1 cellular context compared by ENCODE assay signal in the genomic region with DNA sequence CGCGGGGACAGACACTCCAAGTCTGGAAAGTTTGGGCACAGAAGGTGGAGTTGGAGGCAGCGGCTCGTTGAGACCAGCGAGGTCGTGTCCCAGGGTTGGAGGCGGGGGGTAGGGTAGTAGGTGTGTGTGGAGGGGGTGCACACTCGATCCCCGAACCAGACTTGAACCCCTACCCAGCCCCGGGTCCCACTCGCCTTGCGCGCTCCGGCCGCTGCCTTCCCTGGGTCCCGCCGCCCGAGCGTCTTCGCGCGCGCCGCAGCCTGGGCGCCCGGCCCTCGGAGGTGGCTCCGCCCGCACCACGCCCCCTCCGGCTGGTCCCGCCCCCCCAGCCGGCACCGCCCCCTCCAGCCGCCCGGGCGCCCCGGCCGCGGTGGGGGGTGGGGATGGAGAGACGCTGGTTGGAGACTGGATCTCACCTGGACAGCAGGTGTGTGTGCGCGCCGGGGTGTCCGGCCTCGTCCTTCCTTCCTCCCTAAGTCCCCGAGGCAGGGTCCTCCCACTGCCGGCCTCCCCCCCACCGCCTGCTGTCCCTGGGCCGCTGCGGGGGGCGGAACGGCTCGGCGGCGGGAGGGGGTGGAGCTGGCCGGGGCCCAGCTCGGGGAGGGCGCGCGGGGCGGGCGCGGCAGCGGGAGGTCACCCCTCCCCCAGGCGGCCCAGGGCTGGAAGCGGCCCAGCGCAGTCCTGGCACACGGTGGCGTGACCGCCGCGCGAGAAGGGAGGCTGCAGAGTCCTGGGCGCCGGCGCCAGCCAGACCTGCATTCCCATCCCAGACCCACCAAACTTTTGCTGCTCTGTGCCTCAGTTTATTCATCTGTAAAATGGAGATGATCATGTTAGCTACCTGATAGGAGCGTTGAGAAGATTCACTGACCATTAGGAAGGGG.
TF ChIP-seq lines count a peak whose summit lies in the region.

A gene (minus strand): TSS at position 255 of the 884 bp plus-strand sequence. CDS start 3,034 bp downstream, outside the sequence.

TF ChIP-seq in K562, 482 proteins besides CTCF, POLR2A, EP300 and RAD21 (continued from another document and continues in another):
- TF ChIP-seq, protein P1, sequence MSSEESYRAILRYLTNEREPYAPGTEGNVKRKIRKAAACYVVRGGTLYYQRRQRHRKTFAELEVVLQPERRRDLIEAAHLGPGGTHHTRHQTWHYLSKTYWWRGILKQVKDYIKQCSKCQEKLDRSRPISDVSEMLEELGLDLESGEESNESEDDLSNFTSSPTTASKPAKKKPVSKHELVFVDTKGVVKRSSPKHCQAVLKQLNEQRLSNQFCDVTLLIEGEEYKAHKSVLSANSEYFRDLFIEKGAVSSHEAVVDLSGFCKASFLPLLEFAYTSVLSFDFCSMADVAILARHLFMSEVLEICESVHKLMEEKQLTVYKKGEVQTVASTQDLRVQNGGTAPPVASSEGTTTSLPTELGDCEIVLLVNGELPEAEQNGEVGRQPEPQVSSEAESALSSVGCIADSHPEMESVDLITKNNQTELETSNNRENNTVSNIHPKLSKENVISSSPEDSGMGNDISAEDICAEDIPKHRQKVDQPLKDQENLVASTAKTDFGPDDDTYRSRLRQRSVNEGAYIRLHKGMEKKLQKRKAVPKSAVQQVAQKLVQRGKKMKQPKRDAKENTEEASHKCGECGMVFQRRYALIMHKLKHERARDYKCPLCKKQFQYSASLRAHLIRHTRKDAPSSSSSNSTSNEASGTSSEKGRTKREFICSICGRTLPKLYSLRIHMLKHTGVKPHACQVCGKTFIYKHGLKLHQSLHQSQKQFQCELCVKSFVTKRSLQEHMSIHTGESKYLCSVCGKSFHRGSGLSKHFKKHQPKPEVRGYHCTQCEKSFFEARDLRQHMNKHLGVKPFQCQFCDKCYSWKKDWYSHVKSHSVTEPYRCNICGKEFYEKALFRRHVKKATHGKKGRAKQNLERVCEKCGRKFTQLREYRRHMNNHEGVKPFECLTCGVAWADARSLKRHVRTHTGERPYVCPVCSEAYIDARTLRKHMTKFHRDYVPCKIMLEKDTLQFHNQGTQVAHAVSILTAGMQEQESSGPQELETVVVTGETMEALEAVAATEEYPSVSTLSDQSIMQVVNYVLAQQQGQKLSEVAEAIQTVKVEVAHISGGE (CRISPR knock-in tag; IDR thresholded peaks at IDR 0.05): 0 out of 6 replicates have a peak, but pooled peaks of 1 of the 3 experiments have one; percentile 22
- TF ChIP-seq RCOR1 (IDR thresholded peaks at IDR 0.05; ENCODE audit: borderline replicate concordance in 1 of 2, low read depth in 2 of 2, low read length in 2 of 2) (peak; percentile 42 to 87; a peak in 3 of 4 replicates), NONO (IDR thresholded peaks at IDR 0.05; ENCODE audit: low read depth in 2 of 2, low read length in 1 of 2) (peak in 1 of 2 experiments; percentile 33; a peak in 1 of 4 replicates), NR2C1 (IDR thresholded peaks at IDR 0.05) (no peak), NR2C1 (tag; IDR thresholded peaks at IDR 0.05) (no peak), KLF1 (tag; IDR thresholded peaks at IDR 0.05) (no peak), ZBTB7A (IDR thresholded peaks at IDR 0.05; ENCODE audit: borderline replicate concordance, control insufficient read depth, low read depth, low read length) (peak; percentile 63; the same call in 1 of the 2 replicates), GABPB1 (CRISPR knock-in tag; IDR thresholded peaks at IDR 0.05) (peak; percentile 14), NRF1 (conservative IDR thresholded peaks at IDR 0.05 in 1 of 2, IDR thresholded peaks at IDR 0.05 in 1 of 2) (peak; percentile 25 to 43; a peak in 3 of 4 replicates), HDAC2 (IDR thresholded peaks at IDR 0.05) (peak; percentile 97), RBBP5 (IDR thresholded peaks at IDR 0.05; ENCODE audit: borderline replicate concordance, insufficient read depth, low read length, poor library complexity, severe bottlenecking) (peak; percentile 29), TCF3 (CRISPR knock-in tag; IDR thresholded peaks at IDR 0.05) (0 out of 2 replicates have a peak, but pooled peaks have one; percentile 19), MYC (IDR thresholded peaks at IDR 0.05; ENCODE audit: low read depth, low read length) (peak; percentile 41; the same call in 1 of the 2 replicates), MYC (CRISPR knock-in tag; IDR thresholded peaks at IDR 0.05; ENCODE audit: borderline replicate concordance, low read depth) (no peak), STAT5B (CRISPR knock-in tag; IDR thresholded peaks at IDR 0.05) (no peak), ETV1 (tag; conservative IDR thresholded peaks at IDR 0.05; ENCODE audit: low read depth) (no peak), GTF2A2 (tag; IDR thresholded peaks at IDR 0.05) (no peak), NFIC (IDR thresholded peaks at IDR 0.05) (peak; percentile 80), ZNF263 (CRISPR knock-in tag; IDR thresholded peaks at IDR 0.05; ENCODE audit: borderline replicate concordance) (peak; percentile 79), CTBP1 (IDR thresholded peaks at IDR 0.05; ENCODE audit: borderline replicate concordance) (peak; percentile 71), L3MBTL2 (IDR thresholded peaks at IDR 0.05) (peak; percentile 7; the same call in 1 of the 2 replicates), EP400 (IDR thresholded peaks at IDR 0.05) (peak; percentile 28; the same call in 1 of the 2 replicates), CHD4 (IDR thresholded peaks at IDR 0.05; ENCODE audit: insufficient read depth, insufficient replicate concordance, low read depth, low read length, poor library complexity, severe bottlenecking) (peak; percentile 93), FUS (optimal IDR thresholded peaks at IDR 0.05; ENCODE audit: low read depth, low read length) (peak; percentile 17), TAF1 (IDR thresholded peaks at IDR 0.05; ENCODE audit: control insufficient read depth, extremely low read depth, insufficient read depth, low read length, severe bottlenecking) (peak; percentile 42), PHF20 (IDR thresholded peaks at IDR 0.05; ENCODE audit: partially characterized antibody) (peak; percentile 72), CXXC5 (CRISPR knock-in tag; IDR thresholded peaks at IDR 0.05) (peak; percentile 70), RB1 (IDR thresholded peaks at IDR 0.05; ENCODE audit: low read depth) (peak; percentile 81), MAZ (CRISPR knock-in tag; conservative IDR thresholded peaks at IDR 0.05 in 1 of 2, IDR thresholded peaks at IDR 0.05 in 1 of 2) (peak; percentile 68 to 94), FOXA3 (CRISPR knock-in tag; conservative IDR thresholded peaks at IDR 0.05 in 1 of 2, IDR thresholded peaks at IDR 0.05 in 1 of 2) (0 out of 4 replicates have a peak, but pooled peaks of 1 of the 2 experiments have one; percentile 44)
- TF ChIP-seq, protein P2, sequence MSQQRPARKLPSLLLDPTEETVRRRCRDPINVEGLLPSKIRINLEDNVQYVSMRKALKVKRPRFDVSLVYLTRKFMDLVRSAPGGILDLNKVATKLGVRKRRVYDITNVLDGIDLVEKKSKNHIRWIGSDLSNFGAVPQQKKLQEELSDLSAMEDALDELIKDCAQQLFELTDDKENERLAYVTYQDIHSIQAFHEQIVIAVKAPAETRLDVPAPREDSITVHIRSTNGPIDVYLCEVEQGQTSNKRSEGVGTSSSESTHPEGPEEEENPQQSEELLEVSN (IDR thresholded peaks at IDR 0.05; ENCODE audit: borderline replicate concordance in 1 of 2, extremely low read depth in 1 of 2, insufficient read depth in 1 of 2, insufficient read length in 1 of 2, low read depth in 1 of 2, low read length in 1 of 2, poor library complexity in 1 of 2, severe bottlenecking in 1 of 2): peak; percentile 25 to 78
- TF ChIP-seq, protein P3, sequence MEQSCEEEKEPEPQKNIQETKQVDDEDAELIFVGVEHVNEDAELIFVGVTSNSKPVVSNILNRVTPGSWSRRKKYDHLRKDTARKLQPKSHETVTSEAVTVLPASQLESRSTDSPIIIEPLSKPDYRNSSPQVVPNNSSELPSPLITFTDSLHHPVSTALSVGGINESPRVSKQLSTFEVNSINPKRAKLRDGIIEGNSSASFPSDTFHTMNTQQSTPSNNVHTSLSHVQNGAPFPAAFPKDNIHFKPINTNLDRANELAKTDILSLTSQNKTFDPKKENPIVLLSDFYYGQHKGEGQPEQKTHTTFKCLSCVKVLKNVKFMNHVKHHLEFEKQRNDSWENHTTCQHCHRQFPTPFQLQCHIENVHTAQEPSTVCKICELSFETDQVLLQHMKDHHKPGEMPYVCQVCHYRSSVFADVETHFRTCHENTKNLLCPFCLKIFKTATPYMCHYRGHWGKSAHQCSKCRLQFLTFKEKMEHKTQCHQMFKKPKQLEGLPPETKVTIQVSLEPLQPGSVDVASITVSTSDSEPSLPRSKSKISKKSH (CRISPR knock-in tag; IDR thresholded peaks at IDR 0.05): no peak
- TF ChIP-seq, protein P4, sequence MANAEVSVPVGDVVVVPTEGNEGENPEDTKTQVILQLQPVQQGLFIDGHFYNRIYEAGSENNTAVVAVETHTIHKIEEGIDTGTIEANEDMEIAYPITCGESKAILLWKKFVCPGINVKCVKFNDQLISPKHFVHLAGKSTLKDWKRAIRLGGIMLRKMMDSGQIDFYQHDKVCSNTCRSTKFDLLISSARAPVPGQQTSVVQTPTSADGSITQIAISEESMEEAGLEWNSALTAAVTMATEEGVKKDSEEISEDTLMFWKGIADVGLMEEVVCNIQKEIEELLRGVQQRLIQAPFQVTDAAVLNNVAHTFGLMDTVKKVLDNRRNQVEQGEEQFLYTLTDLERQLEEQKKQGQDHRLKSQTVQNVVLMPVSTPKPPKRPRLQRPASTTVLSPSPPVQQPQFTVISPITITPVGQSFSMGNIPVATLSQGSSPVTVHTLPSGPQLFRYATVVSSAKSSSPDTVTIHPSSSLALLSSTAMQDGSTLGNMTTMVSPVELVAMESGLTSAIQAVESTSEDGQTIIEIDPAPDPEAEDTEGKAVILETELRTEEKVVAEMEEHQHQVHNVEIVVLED (CRISPR knock-in tag; IDR thresholded peaks at IDR 0.05): no peak
- TF ChIP-seq, protein P5, sequence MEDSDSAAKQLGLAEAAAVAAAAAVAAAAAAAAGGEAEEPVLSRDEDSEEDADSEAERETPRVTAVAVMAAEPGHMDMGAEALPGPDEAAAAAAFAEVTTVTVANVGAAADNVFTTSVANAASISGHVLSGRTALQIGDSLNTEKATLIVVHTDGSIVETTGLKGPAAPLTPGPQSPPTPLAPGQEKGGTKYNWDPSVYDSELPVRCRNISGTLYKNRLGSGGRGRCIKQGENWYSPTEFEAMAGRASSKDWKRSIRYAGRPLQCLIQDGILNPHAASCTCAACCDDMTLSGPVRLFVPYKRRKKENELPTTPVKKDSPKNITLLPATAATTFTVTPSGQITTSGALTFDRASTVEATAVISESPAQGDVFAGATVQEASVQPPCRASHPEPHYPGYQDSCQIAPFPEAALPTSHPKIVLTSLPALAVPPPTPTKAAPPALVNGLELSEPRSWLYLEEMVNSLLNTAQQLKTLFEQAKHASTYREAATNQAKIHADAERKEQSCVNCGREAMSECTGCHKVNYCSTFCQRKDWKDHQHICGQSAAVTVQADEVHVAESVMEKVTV (CRISPR knock-in tag; IDR thresholded peaks at IDR 0.05): no peak
- TF ChIP-seq, protein P6, sequence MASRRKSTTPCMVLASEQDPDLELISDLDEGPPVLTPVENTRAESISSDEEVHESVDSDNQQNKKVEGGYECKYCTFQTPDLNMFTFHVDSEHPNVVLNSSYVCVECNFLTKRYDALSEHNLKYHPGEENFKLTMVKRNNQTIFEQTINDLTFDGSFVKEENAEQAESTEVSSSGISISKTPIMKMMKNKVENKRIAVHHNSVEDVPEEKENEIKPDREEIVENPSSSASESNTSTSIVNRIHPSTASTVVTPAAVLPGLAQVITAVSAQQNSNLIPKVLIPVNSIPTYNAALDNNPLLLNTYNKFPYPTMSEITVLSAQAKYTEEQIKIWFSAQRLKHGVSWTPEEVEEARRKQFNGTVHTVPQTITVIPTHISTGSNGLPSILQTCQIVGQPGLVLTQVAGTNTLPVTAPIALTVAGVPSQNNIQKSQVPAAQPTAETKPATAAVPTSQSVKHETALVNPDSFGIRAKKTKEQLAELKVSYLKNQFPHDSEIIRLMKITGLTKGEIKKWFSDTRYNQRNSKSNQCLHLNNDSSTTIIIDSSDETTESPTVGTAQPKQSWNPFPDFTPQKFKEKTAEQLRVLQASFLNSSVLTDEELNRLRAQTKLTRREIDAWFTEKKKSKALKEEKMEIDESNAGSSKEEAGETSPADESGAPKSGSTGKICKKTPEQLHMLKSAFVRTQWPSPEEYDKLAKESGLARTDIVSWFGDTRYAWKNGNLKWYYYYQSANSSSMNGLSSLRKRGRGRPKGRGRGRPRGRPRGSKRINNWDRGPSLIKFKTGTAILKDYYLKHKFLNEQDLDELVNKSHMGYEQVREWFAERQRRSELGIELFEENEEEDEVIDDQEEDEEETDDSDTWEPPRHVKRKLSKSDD (conservative IDR thresholded peaks at IDR 0.05; ENCODE audit: low read length): no peak
- TF ChIP-seq, protein P7, sequence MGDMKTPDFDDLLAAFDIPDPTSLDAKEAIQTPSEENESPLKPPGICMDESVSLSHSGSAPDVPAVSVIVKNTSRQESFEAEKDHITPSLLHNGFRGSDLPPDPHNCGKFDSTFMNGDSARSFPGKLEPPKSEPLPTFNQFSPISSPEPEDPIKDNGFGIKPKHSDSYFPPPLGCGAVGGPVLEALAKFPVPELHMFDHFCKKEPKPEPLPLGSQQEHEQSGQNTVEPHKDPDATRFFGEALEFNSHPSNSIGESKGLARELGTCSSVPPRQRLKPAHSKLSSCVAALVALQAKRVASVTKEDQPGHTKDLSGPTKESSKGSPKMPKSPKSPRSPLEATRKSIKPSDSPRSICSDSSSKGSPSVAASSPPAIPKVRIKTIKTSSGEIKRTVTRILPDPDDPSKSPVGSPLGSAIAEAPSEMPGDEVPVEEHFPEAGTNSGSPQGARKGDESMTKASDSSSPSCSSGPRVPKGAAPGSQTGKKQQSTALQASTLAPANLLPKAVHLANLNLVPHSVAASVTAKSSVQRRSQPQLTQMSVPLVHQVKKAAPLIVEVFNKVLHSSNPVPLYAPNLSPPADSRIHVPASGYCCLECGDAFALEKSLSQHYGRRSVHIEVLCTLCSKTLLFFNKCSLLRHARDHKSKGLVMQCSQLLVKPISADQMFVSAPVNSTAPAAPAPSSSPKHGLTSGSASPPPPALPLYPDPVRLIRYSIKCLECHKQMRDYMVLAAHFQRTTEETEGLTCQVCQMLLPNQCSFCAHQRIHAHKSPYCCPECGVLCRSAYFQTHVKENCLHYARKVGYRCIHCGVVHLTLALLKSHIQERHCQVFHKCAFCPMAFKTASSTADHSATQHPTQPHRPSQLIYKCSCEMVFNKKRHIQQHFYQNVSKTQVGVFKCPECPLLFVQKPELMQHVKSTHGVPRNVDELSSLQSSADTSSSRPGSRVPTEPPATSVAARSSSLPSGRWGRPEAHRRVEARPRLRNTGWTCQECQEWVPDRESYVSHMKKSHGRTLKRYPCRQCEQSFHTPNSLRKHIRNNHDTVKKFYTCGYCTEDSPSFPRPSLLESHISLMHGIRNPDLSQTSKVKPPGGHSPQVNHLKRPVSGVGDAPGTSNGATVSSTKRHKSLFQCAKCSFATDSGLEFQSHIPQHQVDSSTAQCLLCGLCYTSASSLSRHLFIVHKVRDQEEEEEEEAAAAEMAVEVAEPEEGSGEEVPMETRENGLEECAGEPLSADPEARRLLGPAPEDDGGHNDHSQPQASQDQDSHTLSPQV (IDR thresholded peaks at IDR 0.05): 0 out of 2 replicates have a peak, but pooled peaks have one; percentile 30
